In the genomic region with DNA sequence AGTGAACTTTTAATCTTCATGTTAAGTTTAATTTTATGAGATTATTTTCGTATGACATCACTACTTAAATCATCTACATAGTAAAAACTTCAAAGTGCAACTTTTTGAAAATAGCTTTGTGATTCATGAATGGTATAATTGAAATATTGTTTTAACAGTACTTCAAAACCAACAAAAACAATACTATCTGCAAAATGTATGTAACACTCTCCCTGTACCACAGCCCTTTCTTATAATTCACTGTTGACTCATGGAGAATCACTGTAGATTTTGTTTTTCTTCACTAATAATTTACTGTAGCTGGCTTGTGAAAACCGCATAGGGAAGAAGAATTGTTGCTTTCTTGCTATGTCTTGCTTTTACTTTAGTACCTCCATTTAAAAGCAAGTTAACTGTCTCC, we compare ENCODE assay signal across 23 cellular contexts.
DNase-seq lines count a peak whose midpoint lies in the region; ATAC-seq and TF ChIP-seq lines count a peak whose summit lies in the region.
"Had no signal": no experiment of that assay in that cellular context is flagged by ENCODE, and none has a peak within 500 bp of the region (broad histone marks: within the 10 kb centered on the region; RNA-seq: fewer than 3 reads in every experiment).

No MANE protein-coding gene starts in this region.

- TF ChIP-seq POLR2A in vagina (IDR thresholded peaks at IDR 0.05) = no peak

- no peak for DNase-seq in activated T-cell treated with anti-CD3 and anti-CD28 coated beads, Interleukin-2, amount 50 U/mL, for 72 hours
- no peak for DNase-seq in activated T-cell treated with anti-CD3 and anti-CD28 coated beads, Interleukin-2, amount 50 U/mL, for 48 hours
- peak; percentile 87 for DNase-seq in amniotic epithelial cell (ENCODE audit: low read depth)
- DNase-seq in iris pigment epithelial cell (ENCODE audit: low read depth) = peak; percentile 35
- no peak for DNase-seq in vagina (ENCODE audit: extremely low spot score in 2 of 2)
- DNase-seq in H7 = no peak
- no peak for DNase-seq in natural killer cell
- DNase-seq: activated CD4-positive, alpha-beta memory T cell treated with anti-CD3 and anti-CD28 coated beads, Interleukin-2, amount 10 ng/mL, durations not matched to agents 7 days and 5 days; activated T-cell treated with anti-CD3 and anti-CD28 coated beads, Interleukin-2, amount 50 U/mL, for 4 hours; DMS79; effector CD4-positive, alpha-beta T cell; NCI-H2081 treated with DMSO at 0.1 percent for 48 hours; NCI-H526 treated with DMSO at 0.1 percent for 48 hours; SIG-M5; tibial artery had no signal

- no peaks in the 10 kb centered on the region for H3K36me3 ChIP-seq in vagina
- no peaks in the 10 kb centered on the region for H3K36me3 ChIP-seq in H7 (replicated peaks; ENCODE audit: control insufficient read depth, insufficient read depth, low read length)
- H3K36me3 ChIP-seq: esophagus muscularis mucosa, tibial artery had no signal

- H3K9me3 ChIP-seq in vagina = no peaks in the 10 kb centered on the region
- H3K9me3 ChIP-seq: esophagus muscularis mucosa, tibial artery had no signal

- H3K4me1 Mint-ChIP-seq in activated T-cell treated with anti-CD3 and anti-CD28 coated beads, Interleukin-2, amount 50 U/mL, for 72 hours (ENCODE audit: low read depth) = no peaks in the 10 kb centered on the region
- no peaks in the 10 kb centered on the region for H3K4me1 Mint-ChIP-seq in natural killer cell
- H3K4me1 Mint-ChIP-seq: activated CD4-positive, alpha-beta memory T cell treated with anti-CD3 and anti-CD28 coated beads, Interleukin-2, amount 10 ng/mL, durations not matched to agents 7 days and 5 days; IgD-negative memory B cell had no signal

- no peak overlapping the region for H3K4me3 Mint-ChIP-seq in activated T-cell treated with anti-CD3 and anti-CD28 coated beads, Interleukin-2, amount 50 U/mL, for 72 hours
- no peak overlapping the region for H3K4me3 Mint-ChIP-seq in natural killer cell
- H3K4me3 Mint-ChIP-seq: activated CD4-positive, alpha-beta memory T cell treated with anti-CD3 and anti-CD28 coated beads, Interleukin-2, amount 10 ng/mL, durations not matched to agents 7 days and 5 days; activated T-cell treated with anti-CD3 and anti-CD28 coated beads, Interleukin-2, amount 50 U/mL, for 4 hours; IgD-negative memory B cell; T-helper 1 cell treated with Interleukin-12 subunit alpha and Interleukin-12 subunit beta and Interleukin-4 antibody, amounts not matched to agents 30 μg/mL and 1 μg/mL, for 36 hours; WTC11 had no signal

- H3K27ac ChIP-seq in vagina = peak overlapping the region; percentile 17
- H3K27ac ChIP-seq: 22Rv1, esophagus muscularis mucosa, parathyroid adenoma, tibial artery had no signal

- intact Hi-C loops in vagina (cut with DNase I) (no loop called here), natural killer cell (cut with micrococcal nuclease) (no loop called here)

- H3K27me3 ChIP-seq in vagina (no peaks in the 10 kb centered on the region), H7 (ENCODE audit: control insufficient read depth, insufficient read depth, low read length) (no peaks in the 10 kb centered on the region)
- H3K27me3 ChIP-seq: esophagus muscularis mucosa, tibial artery had no signal

- H3K4me1 ChIP-seq in vagina = peaks cover 33% of the 10 kb centered on the region
- H3K4me1 ChIP-seq: parathyroid adenoma had no signal

- no peak for TF ChIP-seq CTCF in vagina (IDR thresholded peaks at IDR 0.05)
- TF ChIP-seq CTCF in natural killer cell (IDR thresholded peaks at IDR 0.05) = no peak

- H3K4me3 ChIP-seq in vagina (no peak overlapping the region), H7 (ENCODE audit: insufficient read depth, low read depth, low read length) (no peak overlapping the region)
- H3K4me3 ChIP-seq: esophagus muscularis mucosa, tibial artery had no signal

- no peak for ATAC-seq in activated T-cell treated with anti-CD3 and anti-CD28 coated beads, Interleukin-2, amount 50 U/mL, for 72 hours (replicated peaks in 1 of 2)
- no peak for ATAC-seq in GM18519 (IDR thresholded peaks at IDR 0.05; ENCODE audit: low FRiP score, unreplicated experiment)
- ATAC-seq in natural killer cell = no peak
- ATAC-seq: activated naive CD4-positive, alpha-beta T cell treated with anti-CD3 and anti-CD28 coated beads, Interleukin-2, amount 50 U/mL, for 72 hours; activated T-cell treated with anti-CD3 and anti-CD28 coated beads, Interleukin-2, amount 50 U/mL, for 4 hours; WTC11 had no signal

- H3K27ac Mint-ChIP-seq in activated T-cell treated with anti-CD3 and anti-CD28 coated beads, Interleukin-2, amount 50 U/mL, for 72 hours = peak overlapping the region; percentile 31
- H3K27ac Mint-ChIP-seq in natural killer cell = no peak overlapping the region
- H3K27ac Mint-ChIP-seq: activated CD4-positive, alpha-beta memory T cell treated with anti-CD3 and anti-CD28 coated beads, Interleukin-2, amount 10 ng/mL, durations not matched to agents 7 days and 5 days; activated naive CD4-positive, alpha-beta T cell treated with anti-CD3 and anti-CD28 coated beads, Interleukin-2, amount 50 U/mL, for 72 hours; IgD-negative memory B cell; T-helper 1 cell treated with Interleukin-12 subunit alpha and Interleukin-12 subunit beta and Interleukin-4 antibody, amounts not matched to agents 30 μg/mL and 1 μg/mL, for 36 hours; WTC11 had no signal

- peaks cover 2 to 3% of the 10 kb centered on the region in 2 donors for H3K9me3 Mint-ChIP-seq in activated T-cell treated with anti-CD3 and anti-CD28 coated beads, Interleukin-2, amount 50 U/mL, for 72 hours
- H3K9me3 Mint-ChIP-seq in natural killer cell = peaks cover 0 to 5% of the 10 kb centered on the region in 2 donors
- H3K9me3 Mint-ChIP-seq: activated CD4-positive, alpha-beta memory T cell treated with anti-CD3 and anti-CD28 coated beads, Interleukin-2, amount 10 ng/mL, durations not matched to agents 7 days and 5 days; activated T-cell treated with anti-CD3 and anti-CD28 coated beads, Interleukin-2, amount 50 U/mL, for 4 hours; T-helper 1 cell treated with Interleukin-12 subunit alpha and Interleukin-12 subunit beta and Interleukin-4 antibody, amounts not matched to agents 30 μg/mL and 1 μg/mL, for 36 hours had no signal

- no peaks in the 10 kb centered on the region for H3K36me3 Mint-ChIP-seq in activated T-cell treated with anti-CD3 and anti-CD28 coated beads, Interleukin-2, amount 50 U/mL, for 72 hours (ENCODE audit: insufficient read depth in 2 of 2)
- H3K36me3 Mint-ChIP-seq in natural killer cell = no peaks in the 10 kb centered on the region
- H3K36me3 Mint-ChIP-seq: activated naive CD4-positive, alpha-beta T cell treated with anti-CD3 and anti-CD28 coated beads, Interleukin-2, amount 50 U/mL, for 72 hours; IgD-negative memory B cell; WTC11 had no signal

- H3K27me3 Mint-ChIP-seq in activated T-cell treated with anti-CD3 and anti-CD28 coated beads, Interleukin-2, amount 50 U/mL, for 72 hours (ENCODE audit: low read depth) = no peaks in the 10 kb centered on the region
- H3K27me3 Mint-ChIP-seq in natural killer cell (ENCODE audit: low read depth in 2 of 2) = no peaks in the 10 kb centered on the region
- H3K27me3 Mint-ChIP-seq: activated CD4-positive, alpha-beta memory T cell treated with anti-CD3 and anti-CD28 coated beads, Interleukin-2, amount 10 ng/mL, durations not matched to agents 7 days and 5 days; IgD-negative memory B cell had no signal

Comparison
In these comparisons a context has a peak if more than half of its experiments do, and no peak if none do; other contexts are left out.
1. DNase-seq: peak in amniotic epithelial cell (single experiment) and iris pigment epithelial cell (single experiment); none in activated T-cell treated with anti-CD3 and anti-CD28 coated beads, Interleukin-2, amount 50 U/mL, for 72 hours (0 of 2), activated T-cell treated with anti-CD3 and anti-CD28 coated beads, Interleukin-2, amount 50 U/mL, for 48 hours (0 of 2), vagina (0 of 2), H7 (single experiment) and natural killer cell (single experiment).